ENCODE assay signal across 22 cellular contexts in genomic region chr1:150146853-150147542, GRCh38. TPM values are rescaled to one million over a fixed set of nuclear protein-coding genes. Genes with fewer than 3 reads are reported as not detected.
A peak's percentile ranks its signal among the peaks of the same experiment; 100 is the strongest.
DNase-seq lines count a peak whose midpoint lies in the region; ATAC-seq, FAIRE-seq and TF ChIP-seq lines count a peak whose summit lies in the region.
"Had no signal": no experiment of that assay in that cellular context is flagged by ENCODE, and none has a peak within 500 bp of the region (broad histone marks: within the 10 kb centered on the region; RNA-seq: fewer than 3 reads in every experiment).

No MANE protein-coding gene starts in this region.

- H3K36me3 Mint-ChIP-seq in activated CD4-positive, alpha-beta T cell treated with anti-CD3 and anti-CD28 coated beads, Interleukin-2, amount 10 ng/mL, durations not matched to agents 7 days and 5 days (ENCODE audit: low read depth): peaks cover 15% of the 10 kb centered on the region
- H3K36me3 Mint-ChIP-seq in IgD-negative memory B cell (no peaks in the 10 kb centered on the region), neural crest cell (ENCODE audit: low read depth) (peaks cover 6% of the 10 kb centered on the region)

- no peak overlapping the region for H3K4me3 ChIP-seq in GM12878
- H3K4me3 ChIP-seq: A549, hepatocyte, upper lobe of left lung had no signal

- no peak overlapping the region for H3K9ac ChIP-seq in GM12878 (ENCODE audit: control insufficient read depth, insufficient read depth, low read length)

- no peaks in the 10 kb centered on the region for H3K36me3 ChIP-seq in GM12878 (ENCODE audit: control insufficient read depth in 2 of 2, insufficient read depth in 2 of 2, low read length in 1 of 2)
- H3K36me3 ChIP-seq: upper lobe of left lung had no signal

- peak; percentile 22 for DNase-seq in activated CD4-positive, alpha-beta T cell treated with anti-CD3 and anti-CD28 coated beads, Interleukin-2, amount 10 ng/mL, durations not matched to agents 7 days and 5 days
- no peak for DNase-seq in activated CD4-positive, alpha-beta T cell treated with anti-CD3 and anti-CD28 coated beads for 4 hours
- DNase-seq in GM12878 (ENCODE audit: low read depth, low spot score): no peak
- DNase-seq in neural crest cell (ENCODE audit: low read depth, low spot score): no peak
- no peak for DNase-seq in activated CD4-positive, CD25-positive, alpha-beta regulatory T cell treated with anti-CD3 and anti-CD28 coated beads, Interleukin-2, amount 50 U/mL, for 72 hours
- DNase-seq: activated CD4-positive, alpha-beta T cell treated with anti-CD3 and anti-CD28 coated beads, Interleukin-2, amount 10 ng/mL, durations not matched to agents 24 days and 14 days; central memory CD4-positive, alpha-beta T cell; DMS79; endodermal cell; kidney; NCI-H2029 treated with DMSO at 0.1 percent for 48 hours; NCI-H524 treated with DMSO at 0.1 percent for 48 hours; T-helper 9 cell; upper lobe of left lung had no signal

- RAD21 ChIA-PET in GM12878 (lab: Charles Lee; ENCODE audit: unreplicated experiment): no interaction called here

- H2AFZ ChIP-seq in GM12878 (ENCODE audit: control insufficient read depth, low read depth, low read length): no peak overlapping the region
- H2AFZ ChIP-seq: hepatocyte had no signal

- no peak overlapping the region; the same call in 1 of the 2 replicates for H3K4me2 ChIP-seq in GM12878 (ENCODE audit: control insufficient read depth, insufficient read depth)
- H3K4me2 ChIP-seq: A549, hepatocyte had no signal

- in situ Hi-C loops in GM12878 (cut with MboI): no loop called here

- BruUV-seq in GM12878 (replicated peaks; lab: Mats Ljungman, UMichigan): no TSS peak

- SMC1A ChIA-PET in GM12878 (lab: Charles Lee; ENCODE audit: uncharacterized antibody, unreplicated experiment): interaction anchor here (1.3 kb wide), 1 partner anchor 69 kb away, joined by 3 read pairs; no protein-coding TSS in a partner anchor

- peaks cover 49% of the 10 kb centered on the region for H3K4me1 Mint-ChIP-seq in activated CD4-positive, alpha-beta T cell treated with anti-CD3 and anti-CD28 coated beads, Interleukin-2, amount 10 ng/mL, durations not matched to agents 7 days and 5 days
- H3K4me1 Mint-ChIP-seq in IgD-negative memory B cell: peaks cover 28 to 48% (median 36%) of the 10 kb centered on the region in 3 donors
- H3K4me1 Mint-ChIP-seq in neural crest cell: peaks cover 37% of the 10 kb centered on the region

- no peaks in the 10 kb centered on the region for H3K9me3 Mint-ChIP-seq in activated CD4-positive, alpha-beta T cell treated with anti-CD3 and anti-CD28 coated beads, Interleukin-2, amount 10 ng/mL, durations not matched to agents 7 days and 5 days
- H3K9me3 Mint-ChIP-seq in IgD-negative memory B cell (no peaks in the 10 kb centered on the region), neural crest cell (no peaks in the 10 kb centered on the region)
- H3K9me3 Mint-ChIP-seq: activated CD4-positive, alpha-beta T cell treated with anti-CD3 and anti-CD28 coated beads, Interleukin-2, amount 10 ng/mL, durations not matched to agents 24 days and 14 days; endodermal cell; stimulated activated memory B cell treated with anti-CD40 and anti-IgM and Interleukin-4, amounts not matched to agents 10 μg/mL and 1 μg/mL and 100 μg/mL, for 72 hours had no signal

- H3K79me2 ChIP-seq in GM12878 (ENCODE audit: control insufficient read depth, insufficient read depth, low read length): peaks cover 36% of the 10 kb centered on the region

- no peaks in the 10 kb centered on the region for H3K27me3 ChIP-seq in GM12878 (replicated peaks in 1 of 2; ENCODE audit: control insufficient read depth in 2 of 2, insufficient read depth in 2 of 2, low read length in 1 of 2)
- H3K27me3 ChIP-seq: upper lobe of left lung had no signal

- no peak for TF ChIP-seq EP300 in GM12878 (IDR thresholded peaks at IDR 0.05; ENCODE audit: borderline replicate concordance in 1 of 2, control insufficient read depth in 1 of 2, low read depth in 2 of 2, low read length in 2 of 2)

- no peaks in the 10 kb centered on the region for H4K20me1 ChIP-seq in GM12878 (ENCODE audit: control insufficient read depth, insufficient read depth)

- no peak for ATAC-seq in GM12878
- no peak for ATAC-seq in HG03460 (IDR thresholded peaks at IDR 0.05; ENCODE audit: unreplicated experiment)
- ATAC-seq in HG02588 (IDR thresholded peaks at IDR 0.05; ENCODE audit: unreplicated experiment): no peak
- ATAC-seq: A549; HCT116; Right ventricle myocardium inferior; stimulated activated memory B cell treated with anti-CD40 and anti-IgM and Interleukin-4, amounts not matched to agents 10 μg/mL and 1 μg/mL and 100 μg/mL, for 72 hours had no signal

- CTCF ChIA-PET in activated CD4-positive, alpha-beta T cell treated with anti-CD3 and anti-CD28 coated beads, Interleukin-2, amount 10 ng/mL, durations not matched to agents 7 days and 5 days (lab: Charles Lee): interaction anchor here (0.6 to 1.5 kb wide), 2 partner anchors 69 to 668 kb away, joined by 3 to 4 read pairs; no protein-coding TSS in a partner anchor
- CTCF ChIA-PET in GM12878 (lab: Yijun Ruan, JAX): interaction anchor here (1.0 to 5.6 kb wide), 2 partner anchors 15 to 19 kb away, joined by 3 to 21 read pairs; no protein-coding TSS in a partner anchor

- H3K4me1 ChIP-seq in GM12878 (ENCODE audit: control insufficient read depth, insufficient read depth, low read length): peaks cover 9% of the 10 kb centered on the region

- 87% methylated on average over 10 of the region's 10 CpGs for WGBS in GM12878 (ENCODE audit: insufficient coverage, insufficient replicate concordance, low lambda C conversion rate, missing lambda C conversion rate)

- intact Hi-C loops in GM12878 (cut with micrococcal nuclease; ENCODE audit: unreplicated experiment): no loop called here

- TF ChIP-seq POLR2A in GM12878 (IDR thresholded peaks at IDR 0.05; ENCODE audit: low read depth, low read length): no peak

- peaks cover 20% of the 10 kb centered on the region for H3K27me3 Mint-ChIP-seq in activated CD4-positive, alpha-beta T cell treated with anti-CD3 and anti-CD28 coated beads, Interleukin-2, amount 10 ng/mL, durations not matched to agents 7 days and 5 days
- H3K27me3 Mint-ChIP-seq in IgD-negative memory B cell (no peaks in the 10 kb centered on the region), neural crest cell (ENCODE audit: low read depth) (no peaks in the 10 kb centered on the region)
- H3K27me3 Mint-ChIP-seq: stimulated activated memory B cell treated with anti-CD40 and anti-IgM and Interleukin-4, amounts not matched to agents 10 μg/mL and 1 μg/mL and 100 μg/mL, for 72 hours had no signal

- FAIRE-seq in GM12878 (lab: Jason Lieb, UNC): no peak
- FAIRE-seq: A549, kidney had no signal

- TF ChIP-seq CTCF in GM12878 (IDR thresholded peaks at IDR 0.05 in 2 of 3, conservative IDR thresholded peaks at IDR 0.05 in 1 of 3; ENCODE audit: control insufficient read depth in 2 of 3, extremely low read depth in 1 of 3, insufficient read depth in 1 of 3, low read depth in 3 of 3, low read length in 3 of 3) (no peak), neural crest cell (conservative IDR thresholded peaks at IDR 0.05) (no peak)

- POLR2A ChIA-PET in activated CD4-positive, alpha-beta T cell treated with anti-CD3 and anti-CD28 coated beads, Interleukin-2, amount 10 ng/mL, durations not matched to agents 7 days and 5 days (lab: Charles Lee): interaction anchor here (0.6 kb wide), 1 partner anchor 242 kb away, joined by 3 read pairs; no protein-coding TSS in a partner anchor
- POLR2A ChIA-PET in GM12878 (lab: Charles Lee): interaction anchor here (1.3 kb wide), 1 partner anchor 16 kb away, joined by 6 read pairs; no protein-coding TSS in a partner anchor

- TF ChIP-seq RAD21 in GM12878 (IDR thresholded peaks at IDR 0.05; ENCODE audit: insufficient read depth, low read depth, low read length): no peak

- H3K4me3 Mint-ChIP-seq in activated CD4-positive, alpha-beta T cell treated with anti-CD3 and anti-CD28 coated beads, Interleukin-2, amount 10 ng/mL, durations not matched to agents 7 days and 5 days: no peak overlapping the region
- H3K4me3 Mint-ChIP-seq in IgD-negative memory B cell (peak overlapping the region in 2 of 4 donors; percentile 93 to 98), neural crest cell (peak overlapping the region; percentile 95)
- H3K4me3 Mint-ChIP-seq: activated CD4-positive, alpha-beta T cell treated with anti-CD3 and anti-CD28 coated beads, Interleukin-2, amount 10 ng/mL, durations not matched to agents 24 days and 14 days; endodermal cell; stimulated activated memory B cell treated with anti-CD40 and anti-IgM and Interleukin-4, amounts not matched to agents 10 μg/mL and 1 μg/mL and 100 μg/mL, for 72 hours had no signal

- no peak overlapping the region for H3K27ac Mint-ChIP-seq in activated CD4-positive, alpha-beta T cell treated with anti-CD3 and anti-CD28 coated beads, Interleukin-2, amount 10 ng/mL, durations not matched to agents 7 days and 5 days
- peak overlapping the region; percentile 65 to 92 (median 80) for H3K27ac Mint-ChIP-seq in IgD-negative memory B cell
- H3K27ac Mint-ChIP-seq in neural crest cell (ENCODE audit: unreplicated experiment): no peak overlapping the region
- H3K27ac Mint-ChIP-seq: activated CD4-positive, alpha-beta T cell treated with anti-CD3 and anti-CD28 coated beads, Interleukin-2, amount 10 ng/mL, durations not matched to agents 24 days and 14 days; endodermal cell; stimulated activated memory B cell treated with anti-CD40 and anti-IgM and Interleukin-4, amounts not matched to agents 10 μg/mL and 1 μg/mL and 100 μg/mL, for 72 hours had no signal

- no peak overlapping the region for H3K27ac ChIP-seq in GM12878 (ENCODE audit: control insufficient read depth, insufficient read depth)
- H3K27ac ChIP-seq: A549, hepatocyte, upper lobe of left lung had no signal

- H3K9me3 ChIP-seq in GM12878 (replicated peaks; ENCODE audit: control insufficient read depth, insufficient read depth, low read length): no peaks in the 10 kb centered on the region
- H3K9me3 ChIP-seq: A549, upper lobe of left lung had no signal

RNA-seq across cellular contexts. Expression of gene PLEKHO1, which starts 2.7 kb away (rescaled TPM):
- total RNA-seq in activated CD4-positive, alpha-beta T cell treated with anti-CD3 and anti-CD28 coated beads, Interleukin-2, amount 10 ng/mL, durations not matched to agents 7 days and 5 days: 10 to 100 TPM; 65.6 to 67.7 TPM
- 102 TPM for polyA plus RNA-seq in IgD-negative memory B cell
- 74.2 and 90.2 TPM in 2 replicates for total RNA-seq in GM12878 (2013; cell fraction: nucleolus; rRNA removed)
- 183 and 184 TPM in 2 replicates for total RNA-seq in GM12878 (2014; rRNA removed)
- total RNA-seq in GM12878 (2014; rRNA removed; fragmentation: Illumina TruSeq; extraction: Trizol): 87.7 and 91.4 TPM in 2 replicates
- 134 and 146 TPM in 2 replicates for total RNA-seq in GM12878 (2021)
- polyA plus RNA-seq in GM12878 (2011; ENCODE audit: low read depth): 48.7 TPM
- 56.6 and 73.8 TPM in 2 replicates for polyA plus RNA-seq in GM12878 (2011; rRNA removed)
- polyA plus RNA-seq in GM12878 (2011; cell fraction: cytosol; rRNA removed): 66.4 and 101 TPM in 2 replicates
- polyA plus RNA-seq in GM12878 (2011; cell fraction: nucleus; rRNA removed): 85.4 and 100 TPM in 2 replicates
- 65.1 and 81.8 TPM in 2 replicates for polyA plus RNA-seq in GM12878 (2012)
- polyA plus RNA-seq in GM12878 (2014; fragmentation: Illumina TruSeq; extraction: Trizol): 108 and 113 TPM in 2 replicates
- 10 to 100 TPM in 1 of 2 experiments, 1 to 10 TPM in 1; 5.3 to 12.9 TPM for polyA plus RNA-seq in GM12878 (2014; fragmentation: Nextera tagmentation; extraction: Ambion mirVana)
- 143 and 184 TPM in 2 replicates for polyA plus RNA-seq in GM12878 (2014; rRNA removed)
- polyA plus RNA-seq in GM12878 (2016; fragmentation: Nextera tagmentation; extraction: Ambion mirVana): 10 to 100 TPM; 36.9 to 86.3 TPM
- polyA minus RNA-seq in GM12878 (2011; rRNA and poly(A)+ RNA removed): 32.6 and 50.0 TPM in 2 replicates
- polyA minus RNA-seq in GM12878 (2011; cell fraction: cytosol; rRNA and poly(A)+ RNA removed): 24.1 and 25.9 TPM in 2 replicates
- 14.5 and 24.8 TPM in 2 replicates for polyA minus RNA-seq in GM12878 (2011; cell fraction: nucleus; rRNA and poly(A)+ RNA removed)
- 106 and 113 TPM in 2 replicates for total RNA-seq in neural crest cell

Comparison
In these comparisons a context has a peak if more than half of its experiments do, and no peak if none do; other contexts are left out.
1. H3K27ac Mint-ChIP-seq: peak in IgD-negative memory B cell (3 of 3); none in activated CD4-positive, alpha-beta T cell treated with anti-CD3 and anti-CD28 coated beads, Interleukin-2, amount 10 ng/mL, durations not matched to agents 7 days and 5 days (single experiment) and neural crest cell (single experiment).